ENCODE assay signal across 16 cellular contexts in genomic region chr9:114117614-114117995, GRCh38. TPM values are rescaled to one million over a fixed set of nuclear protein-coding genes. Genes with fewer than 3 reads are reported as not detected.
DNase-seq lines count a peak whose midpoint lies in the region; ATAC-seq, FAIRE-seq and TF ChIP-seq lines count a peak whose summit lies in the region.
"Had no signal": no experiment of that assay in that cellular context is flagged by ENCODE, and none has a peak within 500 bp of the region (broad histone marks: within the 10 kb centered on the region; RNA-seq: fewer than 3 reads in every experiment).

No MANE protein-coding gene starts in this region.

- no peaks in the 10 kb centered on the region for H3F3A ChIP-seq in PC-3 (ENCODE audit: low read length, unreplicated experiment)

- H4K20me1 ChIP-seq in PC-3 (ENCODE audit: low read length) (no peaks in the 10 kb centered on the region), osteoblast (ENCODE audit: insufficient read depth, low read length) (no peaks in the 10 kb centered on the region)

- no peak for FAIRE-seq in kidney (lab: Jason Lieb, UNC)
- FAIRE-seq: G401.6, K562 had no signal

- intact Hi-C loops in PC-3 (cut with micrococcal nuclease) (no loop called here), kidney (cut with DNase I) (no loop called here), thyroid gland (cut with DNase I) (no loop called here)

- POLR2A ChIA-PET in PC-3 (lab: Charles Lee; ENCODE audit: unreplicated experiment) = interaction anchor here (0.6 kb wide), 1 partner anchor 421 kb away, joined by 4 read pairs; no protein-coding TSS in a partner anchor

- CTCF ChIA-PET in PC-3 (lab: Charles Lee) = no interaction called here

- H3K27ac ChIP-seq in PC-3 (ENCODE audit: low read length) (no peak overlapping the region), kidney (ENCODE audit: low read depth in 2 of 2, low read length in 2 of 2) (no peak overlapping the region), osteoblast (ENCODE audit: low read depth, low read length) (no peak overlapping the region), thyroid gland (peak overlapping the region; percentile 62 to 82 (median 77))

- H3K36me3 ChIP-seq in PC-3 (ENCODE audit: low read depth, low read length) = no peaks in the 10 kb centered on the region
- H3K36me3 ChIP-seq in kidney (ENCODE audit: control insufficient read depth in 1 of 2, insufficient read depth in 2 of 2, low read length in 2 of 2) = no peaks in the 10 kb centered on the region
- no peaks in the 10 kb centered on the region for H3K36me3 ChIP-seq in osteoblast (ENCODE audit: insufficient read depth, low read length)
- H3K36me3 ChIP-seq in thyroid gland = no peaks in the 10 kb centered on the region
- H3K36me3 ChIP-seq in MG63 = no peaks in the 10 kb centered on the region

- H3K4me1 ChIP-seq in PC-3 (ENCODE audit: insufficient read depth, low read length) (peaks cover 3% of the 10 kb centered on the region; the same call in 1 of the 2 replicates), kidney (ENCODE audit: control insufficient read depth in 1 of 2, insufficient read depth in 1 of 2, low read depth in 1 of 2, low read length in 2 of 2) (peaks cover 0 to 2% of the 10 kb centered on the region in 2 donors), osteoblast (ENCODE audit: insufficient read depth, low read length) (peaks cover 28% of the 10 kb centered on the region), thyroid gland (peaks cover 19 to 47% of the 10 kb centered on the region in 2 donors)

- DNase-seq in PC-3 (no peak), kidney (peak; percentile 24), osteoblast (ENCODE audit: insufficient read length, low spot score, missing footprints) (peak; percentile 36), thyroid gland (peak in 1 of 2 donors; percentile 15), NCI-H82 treated with DMSO at 0.1 percent for 48 hours (lab: John Stamatoyannopoulos, UW; ENCODE audit: unreplicated experiment) (no peak), MG63 (no peak)
- DNase-seq in activated CD8-positive, alpha-beta memory T cell treated with anti-CD3 and anti-CD28 coated beads, Interleukin-2, amount 50 U/mL, for 48 hours = no peak
- DNase-seq: HCEC 1CT, NCI-H187 treated with DMSO at 0.1 percent for 48 hours, NCI-H2227 treated with DMSO at 0.1 percent for 48 hours, NCI-H524 treated with DMSO at 0.1 percent for 48 hours had no signal

- H3K27me3 ChIP-seq in PC-3 (ENCODE audit: low read length) (no peaks in the 10 kb centered on the region), osteoblast (ENCODE audit: insufficient read depth, low read length) (peaks cover 31% of the 10 kb centered on the region), thyroid gland (no peaks in the 10 kb centered on the region), MG63 (no peaks in the 10 kb centered on the region)

- no TSS peak for BruUV-seq in PC-3 (replicated peaks; lab: Mats Ljungman, UMichigan)

- no peaks in the 10 kb centered on the region for H3K9me2 ChIP-seq in PC-3 (replicated peaks; ENCODE audit: low read length)

- H3K9ac ChIP-seq in PC-3 (ENCODE audit: low read length) (no peak overlapping the region), kidney (ENCODE audit: low read length in 2 of 2) (no peak overlapping the region)

- H3K79me2 ChIP-seq in PC-3 (ENCODE audit: low read length) (no peaks in the 10 kb centered on the region), osteoblast (ENCODE audit: insufficient read depth, low read length) (no peaks in the 10 kb centered on the region)

- H2AFZ ChIP-seq in PC-3 (ENCODE audit: low read length) (0 out of 2 replicates have a peak overlapping the region, but pooled peaks have one; percentile 18), osteoblast (ENCODE audit: low read length) (no peak overlapping the region)

- ATAC-seq in PC-3 (no peak), GM21737 (IDR thresholded peaks at IDR 0.05; ENCODE audit: unreplicated experiment) (no peak)
- ATAC-seq: K562 had no signal

- no peak overlapping the region for H3K4me3 ChIP-seq in PC-3 (ENCODE audit: low read length)
- H3K4me3 ChIP-seq in kidney (ENCODE audit: low read length in 2 of 2) = no peak overlapping the region
- no peak overlapping the region for H3K4me3 ChIP-seq in osteoblast (ENCODE audit: insufficient read depth, low read length)
- no peak overlapping the region for H3K4me3 ChIP-seq in thyroid gland (replicated peaks in 1 of 3)
- H3K4me3 ChIP-seq in MG63 = no peak overlapping the region
- H3K4me3 ChIP-seq: K562 had no signal

- H3K4me2 ChIP-seq in PC-3 (ENCODE audit: low read length) (no peak overlapping the region), osteoblast (ENCODE audit: insufficient read depth, low read length) (no peak overlapping the region)

- no peak for TF ChIP-seq POLR2A in thyroid gland (IDR thresholded peaks at IDR 0.05)

- H3K9me3 ChIP-seq in PC-3 (ENCODE audit: low read length) = no peaks in the 10 kb centered on the region
- no peaks in the 10 kb centered on the region for H3K9me3 ChIP-seq in kidney (ENCODE audit: control insufficient read depth in 1 of 2, low read length in 2 of 2)
- H3K9me3 ChIP-seq in osteoblast (ENCODE audit: low read depth, low read length) = no peaks in the 10 kb centered on the region
- no peaks in the 10 kb centered on the region for H3K9me3 ChIP-seq in thyroid gland
- H3K9me3 ChIP-seq in MG63 = no peaks in the 10 kb centered on the region

- no peak for TF ChIP-seq CTCF in PC-3 (conservative IDR thresholded peaks at IDR 0.05; ENCODE audit: low read depth, low read length)
- TF ChIP-seq CTCF in kidney (IDR thresholded peaks at IDR 0.05; ENCODE audit: borderline replicate concordance, extremely low read depth, insufficient read depth) = no peak
- no peak for TF ChIP-seq CTCF in osteoblast (IDR thresholded peaks at IDR 0.05; ENCODE audit: extremely low read depth, low read depth, low read length)
- no peak for TF ChIP-seq CTCF in thyroid gland (IDR thresholded peaks at IDR 0.05)

- 77 to 83% methylated on average over 7 of the region's 7 CpGs for WGBS in thyroid gland, 2 donors

RNA-seq across cellular contexts. Expression of gene KIF12, which starts 18.5 kb away (rescaled TPM):
- total RNA-seq in PC-3 (2014; rRNA removed) = 4.4 and 6.3 TPM in 2 replicates
- 202 TPM for total RNA-seq in kidney
- polyA plus RNA-seq in kidney (ENCODE audit: insufficient read depth, low read depth, low replicate concordance) = 155 TPM
- total RNA-seq in osteoblast = not detected in 2 replicates
- total RNA-seq in thyroid gland = 10 to 100 TPM; 13.4 to 56.0 (median 31.7) TPM
- not detected in 2 replicates for total RNA-seq in MG63 (2014; rRNA removed; shearing (Covaris generic); ENCODE audit: low replicate concordance)
- total RNA-seq: K562 had no signal
- polyA plus RNA-seq: CD14-positive monocyte, K562 had no signal

RNA-seq across cellular contexts. Expression of gene COL27A1, which starts 37.7 kb away (rescaled TPM):
- total RNA-seq in PC-3 (2014; rRNA removed) (4.3 and 11.4 TPM in 2 replicates), kidney (45.6 TPM), osteoblast (10.1 and 11.8 TPM in 2 replicates), thyroid gland (10 to 100 TPM in 2 of 4 donors, 1 to 10 TPM in 2; 6.7 to 32.5 (median 10.6) TPM)
- polyA plus RNA-seq in kidney (ENCODE audit: insufficient read depth, low read depth, low replicate concordance) = 13.6 TPM
- 1.1 and 1.3 TPM in 2 replicates for total RNA-seq in MG63 (2014; rRNA removed; shearing (Covaris generic); ENCODE audit: low replicate concordance)
- polyA plus RNA-seq: CD14-positive monocyte, K562 had no signal

RNA-seq across cellular contexts. Expression of gene AMBP, which starts 39.5 kb away (rescaled TPM):
- total RNA-seq in PC-3 (2014; rRNA removed) (0.22 TPM in 1 of 2 replicates, not detected in the other), kidney (5.3 TPM), osteoblast (not detected in 2 replicates), thyroid gland (1 to 10 TPM in 2 of 4 donors, under 1 TPM in 1, not detected in 1; 0.83 to 4.2 (median 2.1) TPM)
- polyA plus RNA-seq in kidney (ENCODE audit: insufficient read depth, low read depth, low replicate concordance) = 43.5 TPM
- 0.26 TPM in 1 of 2 replicates, not detected in the other for total RNA-seq in MG63 (2014; rRNA removed; shearing (Covaris generic); ENCODE audit: low replicate concordance)
- total RNA-seq: SK-MEL-5 had no signal
- polyA plus RNA-seq: CD14-positive monocyte, K562 had no signal

Comparison
In these comparisons a context has a peak if more than half of its experiments do, and no peak if none do; other contexts are left out.
1. DNase-seq: peak in kidney (single experiment) and osteoblast (single experiment); none in PC-3 (single experiment), NCI-H82 treated with DMSO at 0.1 percent for 48 hours (single experiment), activated CD8-positive, alpha-beta memory T cell treated with anti-CD3 and anti-CD28 coated beads, Interleukin-2, amount 50 U/mL, for 48 hours (single experiment) and MG63 (single experiment).
2. H3K27ac ChIP-seq: peak in thyroid gland (3 of 3); none in PC-3 (single experiment), kidney (0 of 2) and osteoblast (single experiment).